ENCODE assay signal across 1 cellular context in genomic region chr17:75589017-75589918, GRCh38.
A peak's percentile ranks its signal among the peaks of the same experiment; 100 is the strongest.
TF ChIP-seq lines count a peak whose summit lies in the region.

No MANE protein-coding gene starts in this region.

TF ChIP-seq in HepG2, 621 proteins besides CTCF, POLR2A, EP300 and RAD21 (continued from another document and continues in another):
- TF ChIP-seq, protein P1, sequence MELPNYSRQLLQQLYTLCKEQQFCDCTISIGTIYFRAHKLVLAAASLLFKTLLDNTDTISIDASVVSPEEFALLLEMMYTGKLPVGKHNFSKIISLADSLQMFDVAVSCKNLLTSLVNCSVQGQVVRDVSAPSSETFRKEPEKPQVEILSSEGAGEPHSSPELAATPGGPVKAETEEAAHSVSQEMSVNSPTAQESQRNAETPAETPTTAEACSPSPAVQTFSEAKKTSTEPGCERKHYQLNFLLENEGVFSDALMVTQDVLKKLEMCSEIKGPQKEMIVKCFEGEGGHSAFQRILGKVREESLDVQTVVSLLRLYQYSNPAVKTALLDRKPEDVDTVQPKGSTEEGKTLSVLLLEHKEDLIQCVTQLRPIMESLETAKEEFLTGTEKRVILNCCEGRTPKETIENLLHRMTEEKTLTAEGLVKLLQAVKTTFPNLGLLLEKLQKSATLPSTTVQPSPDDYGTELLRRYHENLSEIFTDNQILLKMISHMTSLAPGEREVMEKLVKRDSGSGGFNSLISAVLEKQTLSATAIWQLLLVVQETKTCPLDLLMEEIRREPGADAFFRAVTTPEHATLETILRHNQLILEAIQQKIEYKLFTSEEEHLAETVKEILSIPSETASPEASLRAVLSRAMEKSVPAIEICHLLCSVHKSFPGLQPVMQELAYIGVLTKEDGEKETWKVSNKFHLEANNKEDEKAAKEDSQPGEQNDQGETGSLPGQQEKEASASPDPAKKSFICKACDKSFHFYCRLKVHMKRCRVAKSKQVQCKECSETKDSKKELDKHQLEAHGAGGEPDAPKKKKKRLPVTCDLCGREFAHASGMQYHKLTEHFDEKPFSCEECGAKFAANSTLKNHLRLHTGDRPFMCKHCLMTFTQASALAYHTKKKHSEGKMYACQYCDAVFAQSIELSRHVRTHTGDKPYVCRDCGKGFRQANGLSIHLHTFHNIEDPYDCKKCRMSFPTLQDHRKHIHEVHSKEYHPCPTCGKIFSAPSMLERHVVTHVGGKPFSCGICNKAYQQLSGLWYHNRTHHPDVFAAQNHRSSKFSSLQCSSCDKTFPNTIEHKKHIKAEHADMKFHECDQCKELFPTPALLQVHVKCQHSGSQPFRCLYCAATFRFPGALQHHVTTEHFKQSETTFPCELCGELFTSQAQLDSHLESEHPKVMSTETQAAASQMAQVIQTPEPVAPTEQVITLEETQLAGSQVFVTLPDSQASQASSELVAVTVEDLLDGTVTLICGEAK (IDR thresholded peaks at IDR 0.05) = no peak
- TF ChIP-seq, protein P1 (CRISPR knock-in tag; IDR thresholded peaks at IDR 0.05) = no peak
- TF ChIP-seq ZFP41 (CRISPR knock-in tag; IDR thresholded peaks at IDR 0.05; ENCODE audit: borderline replicate concordance) (peak; percentile 54; the same call in 1 of the 2 replicates), U2AF2 (IDR thresholded peaks at IDR 0.05; ENCODE audit: low read depth, low read length) (no peak), EZH2 (conservative IDR thresholded peaks at IDR 0.05; ENCODE audit: low read depth, low read length) (no peak), ZNF672 (CRISPR knock-in tag; IDR thresholded peaks at IDR 0.05) (no peak), HNRNPK (IDR thresholded peaks at IDR 0.05; ENCODE audit: low read depth, low read length, poor library complexity, severe bottlenecking) (peak; percentile 84), ATM (IDR thresholded peaks at IDR 0.05; ENCODE audit: borderline replicate concordance) (no peak), MED8 (CRISPR knock-in tag; IDR thresholded peaks at IDR 0.05; ENCODE audit: insufficient replicate concordance) (no peak), KLF16 (CRISPR knock-in tag; IDR thresholded peaks at IDR 0.05) (no peak), ZNF775 (CRISPR knock-in tag; IDR thresholded peaks at IDR 0.05; ENCODE audit: borderline replicate concordance) (no peak), STAG1 (CRISPR knock-in tag; IDR thresholded peaks at IDR 0.05) (peak; percentile 51), MLLT10 (CRISPR knock-in tag; IDR thresholded peaks at IDR 0.05) (no peak), ADNP (CRISPR knock-in tag; IDR thresholded peaks at IDR 0.05) (no peak), KAT7 (CRISPR knock-in tag; IDR thresholded peaks at IDR 0.05; ENCODE audit: borderline replicate concordance) (no peak), PRDM10 (CRISPR knock-in tag; IDR thresholded peaks at IDR 0.05; ENCODE audit: low read depth) (no peak), ELF1 (CRISPR knock-in tag; IDR thresholded peaks at IDR 0.05) (no peak), FOXC1 (CRISPR knock-in tag; IDR thresholded peaks at IDR 0.05; ENCODE audit: borderline replicate concordance) (peak; percentile 54; the same call in 1 of the 2 replicates), KLF12 (CRISPR knock-in tag; IDR thresholded peaks at IDR 0.05; ENCODE audit: borderline replicate concordance) (peak; percentile 50; the same call in 1 of the 2 replicates), GZF1 (CRISPR knock-in tag; IDR thresholded peaks at IDR 0.05) (no peak), SMARCE1 (IDR thresholded peaks at IDR 0.05; ENCODE audit: borderline replicate concordance) (no peak), ZNF816 (CRISPR knock-in tag; IDR thresholded peaks at IDR 0.05; ENCODE audit: borderline replicate concordance) (no peak), KDM5B (CRISPR knock-in tag; IDR thresholded peaks at IDR 0.05; ENCODE audit: borderline replicate concordance) (0 out of 2 replicates have a peak, but pooled peaks have one; percentile 19), TEAD3 (CRISPR knock-in tag; optimal IDR thresholded peaks at IDR 0.05; ENCODE audit: borderline replicate concordance) (no peak), NR2F6 (IDR thresholded peaks at IDR 0.05) (no peak), NR2F6 (CRISPR knock-in tag; IDR thresholded peaks at IDR 0.05) (peak; percentile 48; the same call in 1 of the 2 replicates), ZNF3 (CRISPR knock-in tag; IDR thresholded peaks at IDR 0.05) (no peak), GATAD2A (CRISPR knock-in tag; IDR thresholded peaks at IDR 0.05) (0 out of 2 replicates have a peak, but pooled peaks have one; percentile 18), ZSCAN31 (CRISPR knock-in tag; IDR thresholded peaks at IDR 0.05; ENCODE audit: low read depth) (peak; percentile 89), ETV6 (CRISPR knock-in tag; conservative IDR thresholded peaks at IDR 0.05) (no peak), HOXA5 (CRISPR knock-in tag; IDR thresholded peaks at IDR 0.05) (no peak), SMAD1 (CRISPR knock-in tag; IDR thresholded peaks at IDR 0.05; ENCODE audit: borderline replicate concordance, low read depth) (peak; percentile 65; the same call in 1 of the 2 replicates), ZFX (CRISPR knock-in tag; IDR thresholded peaks at IDR 0.05; ENCODE audit: low read depth) (peak; percentile 82), HNF4G (IDR thresholded peaks at IDR 0.05; ENCODE audit: borderline replicate concordance, low read depth, low read length) (no peak), HNF4G (CRISPR knock-in tag; IDR thresholded peaks at IDR 0.05; ENCODE audit: borderline replicate concordance, low read depth) (peak; percentile 55; the same call in 1 of the 2 replicates), RBFOX2 (IDR thresholded peaks at IDR 0.05; ENCODE audit: low read depth, low read length) (peak; percentile 75), PBX2 (CRISPR knock-in tag; IDR thresholded peaks at IDR 0.05) (no peak), RXRA (CRISPR knock-in tag; IDR thresholded peaks at IDR 0.05) (peak; percentile 48; the same call in 1 of the 2 replicates), ZNF232 (CRISPR knock-in tag; IDR thresholded peaks at IDR 0.05; ENCODE audit: borderline replicate concordance) (no peak), RXRB (CRISPR knock-in tag; IDR thresholded peaks at IDR 0.05; ENCODE audit: borderline replicate concordance) (no peak), NR3C1 (CRISPR knock-in tag; IDR thresholded peaks at IDR 0.05) (no peak), ZNF552 (CRISPR knock-in tag; IDR thresholded peaks at IDR 0.05; ENCODE audit: borderline replicate concordance) (no peak), FOXJ3 (CRISPR knock-in tag; IDR thresholded peaks at IDR 0.05; ENCODE audit: borderline replicate concordance) (no peak), NR2F2 (IDR thresholded peaks at IDR 0.05; ENCODE audit: borderline replicate concordance, low read depth) (no peak), SP2 (CRISPR knock-in tag; IDR thresholded peaks at IDR 0.05) (no peak)
- TF ChIP-seq, protein P2, sequence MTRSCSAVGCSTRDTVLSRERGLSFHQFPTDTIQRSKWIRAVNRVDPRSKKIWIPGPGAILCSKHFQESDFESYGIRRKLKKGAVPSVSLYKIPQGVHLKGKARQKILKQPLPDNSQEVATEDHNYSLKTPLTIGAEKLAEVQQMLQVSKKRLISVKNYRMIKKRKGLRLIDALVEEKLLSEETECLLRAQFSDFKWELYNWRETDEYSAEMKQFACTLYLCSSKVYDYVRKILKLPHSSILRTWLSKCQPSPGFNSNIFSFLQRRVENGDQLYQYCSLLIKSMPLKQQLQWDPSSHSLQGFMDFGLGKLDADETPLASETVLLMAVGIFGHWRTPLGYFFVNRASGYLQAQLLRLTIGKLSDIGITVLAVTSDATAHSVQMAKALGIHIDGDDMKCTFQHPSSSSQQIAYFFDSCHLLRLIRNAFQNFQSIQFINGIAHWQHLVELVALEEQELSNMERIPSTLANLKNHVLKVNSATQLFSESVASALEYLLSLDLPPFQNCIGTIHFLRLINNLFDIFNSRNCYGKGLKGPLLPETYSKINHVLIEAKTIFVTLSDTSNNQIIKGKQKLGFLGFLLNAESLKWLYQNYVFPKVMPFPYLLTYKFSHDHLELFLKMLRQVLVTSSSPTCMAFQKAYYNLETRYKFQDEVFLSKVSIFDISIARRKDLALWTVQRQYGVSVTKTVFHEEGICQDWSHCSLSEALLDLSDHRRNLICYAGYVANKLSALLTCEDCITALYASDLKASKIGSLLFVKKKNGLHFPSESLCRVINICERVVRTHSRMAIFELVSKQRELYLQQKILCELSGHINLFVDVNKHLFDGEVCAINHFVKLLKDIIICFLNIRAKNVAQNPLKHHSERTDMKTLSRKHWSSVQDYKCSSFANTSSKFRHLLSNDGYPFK (CRISPR knock-in tag; IDR thresholded peaks at IDR 0.05; ENCODE audit: borderline replicate concordance) = peak; percentile 26; the same call in 1 of the 2 replicates
- TF ChIP-seq, protein P3, sequence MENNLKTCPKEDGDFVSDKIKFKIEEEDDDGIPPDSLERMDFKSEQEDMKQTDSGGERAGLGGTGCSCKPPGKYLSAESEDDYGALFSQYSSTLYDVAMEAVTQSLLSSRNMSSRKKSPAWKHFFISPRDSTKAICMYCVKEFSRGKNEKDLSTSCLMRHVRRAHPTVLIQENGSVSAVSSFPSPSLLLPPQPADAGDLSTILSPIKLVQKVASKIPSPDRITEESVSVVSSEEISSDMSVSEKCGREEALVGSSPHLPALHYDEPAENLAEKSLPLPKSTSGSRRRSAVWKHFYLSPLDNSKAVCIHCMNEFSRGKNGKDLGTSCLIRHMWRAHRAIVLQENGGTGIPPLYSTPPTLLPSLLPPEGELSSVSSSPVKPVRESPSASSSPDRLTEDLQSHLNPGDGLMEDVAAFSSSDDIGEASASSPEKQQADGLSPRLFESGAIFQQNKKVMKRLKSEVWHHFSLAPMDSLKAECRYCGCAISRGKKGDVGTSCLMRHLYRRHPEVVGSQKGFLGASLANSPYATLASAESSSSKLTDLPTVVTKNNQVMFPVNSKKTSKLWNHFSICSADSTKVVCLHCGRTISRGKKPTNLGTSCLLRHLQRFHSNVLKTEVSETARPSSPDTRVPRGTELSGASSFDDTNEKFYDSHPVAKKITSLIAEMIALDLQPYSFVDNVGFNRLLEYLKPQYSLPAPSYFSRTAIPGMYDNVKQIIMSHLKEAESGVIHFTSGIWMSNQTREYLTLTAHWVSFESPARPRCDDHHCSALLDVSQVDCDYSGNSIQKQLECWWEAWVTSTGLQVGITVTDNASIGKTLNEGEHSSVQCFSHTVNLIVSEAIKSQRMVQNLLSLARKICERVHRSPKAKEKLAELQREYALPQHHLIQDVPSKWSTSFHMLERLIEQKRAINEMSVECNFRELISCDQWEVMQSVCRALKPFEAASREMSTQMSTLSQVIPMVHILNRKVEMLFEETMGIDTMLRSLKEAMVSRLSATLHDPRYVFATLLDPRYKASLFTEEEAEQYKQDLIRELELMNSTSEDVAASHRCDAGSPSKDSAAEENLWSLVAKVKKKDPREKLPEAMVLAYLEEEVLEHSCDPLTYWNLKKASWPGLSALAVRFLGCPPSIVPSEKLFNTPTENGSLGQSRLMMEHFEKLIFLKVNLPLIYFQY (CRISPR knock-in tag; IDR thresholded peaks at IDR 0.05; ENCODE audit: borderline replicate concordance) = peak; percentile 29; the same call in 1 of the 2 replicates
